In genomic region chr17:40100669-40101366, GRCh38 we compare ENCODE assay signal across 8 cellular contexts. TPM values are rescaled to one million over a fixed set of nuclear protein-coding genes. Genes with fewer than 3 reads are reported as not detected.
A peak's percentile ranks its signal among the peaks of the same experiment; 100 is the strongest.
DNase-seq lines count a peak whose midpoint lies in the region; ATAC-seq and TF ChIP-seq lines count a peak whose summit lies in the region.

No MANE protein-coding gene starts in this region.

- intact Hi-C loops in ovary (cut with DNase I) = no loop called here

- H3K27me3 ChIP-seq in cardiac muscle cell (no peaks in the 10 kb centered on the region), ovary (no peaks in the 10 kb centered on the region), thoracic aorta (replicated peaks; ENCODE audit: insufficient read depth) (no peaks in the 10 kb centered on the region)

- TF ChIP-seq EP300 in ovary (IDR thresholded peaks at IDR 0.05) = peak; percentile 89

- H3K36me3 ChIP-seq in cardiac muscle cell (no peaks in the 10 kb centered on the region), ovary (no peaks in the 10 kb centered on the region), thoracic aorta (peaks cover 13% of the 10 kb centered on the region)

- no peaks in the 10 kb centered on the region for H3K9me3 ChIP-seq in cardiac muscle cell (ENCODE audit: low read depth)
- no peaks in the 10 kb centered on the region for H3K9me3 ChIP-seq in ovary
- H3K9me3 ChIP-seq in thoracic aorta = no peaks in the 10 kb centered on the region

- H3K27ac ChIP-seq in adipose tissue (ENCODE audit: low read depth, low read length) (peak overlapping the region; percentile 81), cardiac muscle cell (peak overlapping the region; percentile 71), ovary (peak overlapping the region; percentile 89 to 96), thoracic aorta (peak overlapping the region; percentile 95 to 100)

- WGBS in adipose tissue, 3 donors = 0 to 1% (median 1%) methylated on average over 25 of the region's 25 CpGs
- 2% methylated on average over 25 of the region's 25 CpGs for WGBS in ovary, 3 donors

- TF ChIP-seq CTCF in cardiac muscle cell (IDR thresholded peaks at IDR 0.05; ENCODE audit: low read depth, low read length) (no peak), ovary (IDR thresholded peaks at IDR 0.05) (no peak), thoracic aorta (IDR thresholded peaks at IDR 0.05) (no peak)

- ATAC-seq in GM21423 (IDR thresholded peaks at IDR 0.05; ENCODE audit: unreplicated experiment) (peak; percentile 18), thoracic aorta (ENCODE audit: insufficient number of reproducible peaks, low FRiP score, low read depth) (peak; percentile 21)

- peak; percentile 97 for DNase-seq in AG20443 (ENCODE audit: low spot score)
- DNase-seq in NCI-H146 treated with DMSO at 0.1 percent for 48 hours (lab: John Stamatoyannopoulos, UW; ENCODE audit: unreplicated experiment) = peak; percentile 78
- peak; percentile 83 for DNase-seq in T follicular helper cell (ENCODE audit: low read depth)
- peak; percentile 98 to 99 for DNase-seq in cardiac muscle cell (ENCODE audit: low read depth in 1 of 2, low spot score in 1 of 2)
- peak; percentile 98 to 99 (median 98) for DNase-seq in ovary
- peak; percentile 94 for DNase-seq in thoracic aorta (ENCODE audit: low spot score)

- peak; percentile 91 for TF ChIP-seq POLR2A in ovary (IDR thresholded peaks at IDR 0.05)

- peaks cover 29% of the 10 kb centered on the region for H3K4me1 ChIP-seq in cardiac muscle cell (ENCODE audit: low read depth)
- H3K4me1 ChIP-seq in ovary (ENCODE audit: insufficient read depth) = peaks cover 45% of the 10 kb centered on the region
- peaks cover 31 to 76% of the 10 kb centered on the region in 2 donors for H3K4me1 ChIP-seq in thoracic aorta (ENCODE audit: control insufficient read depth in 1 of 2, low read depth in 2 of 2)

- H3K4me3 ChIP-seq in cardiac muscle cell = peak overlapping the region; percentile 36
- peak overlapping the region; percentile 65 for H3K4me3 ChIP-seq in ovary
- H3K4me3 ChIP-seq in thoracic aorta = peak overlapping the region; percentile 82

RNA-seq across cellular contexts. Expression of gene NR1D1, which starts 0.4 kb away (rescaled TPM):
- polyA plus RNA-seq in adipose tissue (10 to 100 TPM in 2 of 3 donors, 1 to 10 TPM in 1; 7.3 to 20.7 (median 15.0) TPM), cardiac muscle cell (1.7 and 4.2 TPM in 2 replicates), ovary (10 to 100 TPM; 11.8 to 59.0 TPM)
- total RNA-seq in cardiac muscle cell (1.2 and 3.7 TPM in 2 replicates), ovary (10 to 100 TPM; 10.7 to 73.8 (median 23.7) TPM), thoracic aorta (10 to 100 TPM; 10.3 to 29.1 TPM)

RNA-seq across cellular contexts. Expression of gene MSL1, which starts 21.0 kb away (rescaled TPM):
- 10 to 100 TPM; 33.8 to 88.4 (median 62.1) TPM for polyA plus RNA-seq in adipose tissue
- total RNA-seq in cardiac muscle cell = 96.8 and 104 TPM in 2 replicates
- polyA plus RNA-seq in cardiac muscle cell = 27.3 and 33.2 TPM in 2 replicates
- 100 to 1,000 TPM in 1 of 7 donors, 10 to 100 TPM in 6; 59.6 to 110 (median 83.3) TPM for total RNA-seq in ovary
- polyA plus RNA-seq in ovary = 100 to 1,000 TPM in 1 of 2 donors, 10 to 100 TPM in 1; 60.8 to 122 TPM
- 100 to 1,000 TPM in 1 of 2 donors, 10 to 100 TPM in 1; 69.3 to 107 TPM for total RNA-seq in thoracic aorta

RNA-seq across cellular contexts. Expression of gene THRA, which starts 38.1 kb away (rescaled TPM):
- polyA plus RNA-seq in adipose tissue (10 to 100 TPM; 22.5 to 64.0 (median 60.6) TPM), cardiac muscle cell (58.1 and 65.4 TPM in 2 replicates), ovary (10 to 100 TPM; 77.5 to 87.2 TPM)
- total RNA-seq in cardiac muscle cell (78.1 and 87.0 TPM in 2 replicates), ovary (100 to 1,000 TPM in 2 of 7 donors, 10 to 100 TPM in 5; 51.4 to 129 (median 89.3) TPM), thoracic aorta (10 to 100 TPM; 64.8 to 75.0 TPM)

RNA-seq across cellular contexts. Expression of gene CASC3, which starts 39.5 kb away (rescaled TPM):
- polyA plus RNA-seq in adipose tissue (10 to 100 TPM; 28.0 to 62.2 (median 43.2) TPM), cardiac muscle cell (54.6 and 95.1 TPM in 2 replicates), ovary (100 to 1,000 TPM in 1 of 2 donors, 10 to 100 TPM in 1; 53.1 to 113 TPM)
- total RNA-seq in cardiac muscle cell (32.5 and 49.9 TPM in 2 replicates), ovary (100 to 1,000 TPM in 4 of 7 donors, 10 to 100 TPM in 3; 39.9 to 122 (median 106) TPM), thoracic aorta (100 to 1,000 TPM in 1 of 2 donors, 10 to 100 TPM in 1; 81.8 to 108 TPM)

RNA-seq across cellular contexts. Expression of gene MED24, which starts 46.6 kb away (rescaled TPM):
- polyA plus RNA-seq in adipose tissue (10 to 100 TPM; 29.2 to 55.6 (median 41.2) TPM), cardiac muscle cell (102 and 121 TPM in 2 replicates), ovary (10 to 100 TPM; 45.1 to 51.3 TPM)
- total RNA-seq in cardiac muscle cell (116 and 125 TPM in 2 replicates), ovary (10 to 100 TPM; 42.2 to 73.9 (median 66.7) TPM), thoracic aorta (10 to 100 TPM; 72.0 to 82.9 TPM)

Comparison
In these comparisons a context has a peak if more than half of its experiments do, and no peak if none do; other contexts are left out.
1. Peak in every context shown above with its lines: DNase-seq, ATAC-seq, H3K4me3 ChIP-seq and H3K27ac ChIP-seq.